In genomic region chr4:13525606-13526281, GRCh38 we compare ENCODE assay signal across 20 cellular contexts. TPM values are rescaled to one million over a fixed set of nuclear protein-coding genes. Genes with fewer than 3 reads are reported as not detected.
"Had no signal": no experiment of that assay in that cellular context is flagged by ENCODE, and none has a peak within 500 bp of the region (broad histone marks: within the 10 kb centered on the region; RNA-seq: fewer than 3 reads in every experiment).

No MANE protein-coding gene starts in this region.

- ATAC-seq: activated CD4-positive, CD25-positive, alpha-beta regulatory T cell treated with anti-CD3 and anti-CD28 coated beads, Interleukin-2, amount 50 U/mL, for 24 hours; left lung had no signal

- H3K4me3 Mint-ChIP-seq: activated CD4-positive, alpha-beta T cell treated with anti-CD3 and anti-CD28 coated beads, Interleukin-2, amount 10 ng/mL, durations not matched to agents 7 days and 5 days; mesothelial cell of epicardium; nephron; stimulated activated naive CD8-positive, alpha-beta T cell treated with anti-CD3 and anti-CD28 coated beads, Interleukin-15, Interleukin-2, amounts not matched to agents 100 ng/mL and 50 ng/mL, for 24 hours had no signal

- H3K4me3 ChIP-seq: ascending aorta, breast epithelium, left lung, sigmoid colon, suprapubic skin, transverse colon, uterus had no signal

- H3K9me3 Mint-ChIP-seq: mesothelial cell of epicardium; stimulated activated naive CD8-positive, alpha-beta T cell treated with anti-CD3 and anti-CD28 coated beads, Interleukin-15, Interleukin-2, amounts not matched to agents 100 ng/mL and 50 ng/mL, for 24 hours had no signal

- H3K36me3 ChIP-seq: ascending aorta, breast epithelium, left lung, sigmoid colon, suprapubic skin, transverse colon, uterus had no signal

- H3K27ac Mint-ChIP-seq: activated CD4-positive, alpha-beta T cell treated with anti-CD3 and anti-CD28 coated beads, Interleukin-2, amount 10 ng/mL, durations not matched to agents 7 days and 5 days; mesothelial cell of epicardium; nephron; stimulated activated naive CD8-positive, alpha-beta T cell treated with anti-CD3 and anti-CD28 coated beads, Interleukin-15, Interleukin-2, amounts not matched to agents 100 ng/mL and 50 ng/mL, for 24 hours had no signal

- H3K4me1 Mint-ChIP-seq: mesothelial cell of epicardium, nephron had no signal

- DNase-seq: activated CD4-positive, alpha-beta T cell treated with anti-CD3 and anti-CD28 coated beads, Interleukin-2, amount 10 ng/mL, durations not matched to agents 7 days and 5 days; activated CD8-positive, alpha-beta memory T cell treated with anti-CD3 and anti-CD28 coated beads, Interleukin-2, amount 50 U/mL, for 4 hours; activated effector memory CD4-positive, alpha-beta T cell treated with Interleukin-2 at 50 U/mL for 16 hours; activated naive CD4-positive, alpha-beta T cell treated with anti-CD3 and anti-CD28 coated beads, Interleukin-2, amount 50 U/mL, for 16 hours; activated T-cell treated with anti-CD3 and anti-CD28 coated beads, Interleukin-2, amount 50 U/mL, for 48 hours; cortex of kidney; sigmoid colon; transverse colon; uterus had no signal

- H3K36me3 Mint-ChIP-seq: mesothelial cell of epicardium had no signal

- H3K9me3 ChIP-seq: suprapubic skin, transverse colon had no signal

- H3K4me1 ChIP-seq: breast epithelium, uterus had no signal

- H3K27ac ChIP-seq: ascending aorta, breast epithelium, left lung, sigmoid colon, suprapubic skin, transverse colon, uterus had no signal

RNA-seq across cellular contexts. Expression of gene NKX3-2, which starts 18.6 kb away (rescaled TPM):
- total RNA-seq: activated CD4-positive, alpha-beta T cell treated with anti-CD3 and anti-CD28 coated beads, Interleukin-2, amount 10 ng/mL, durations not matched to agents 7 days and 5 days; ascending aorta; frontal cortex; kidney epithelial cell; left lung; renal cortical epithelial cell had no signal
